ENCODE assay signal across 11 cellular contexts in the genomic region with DNA sequence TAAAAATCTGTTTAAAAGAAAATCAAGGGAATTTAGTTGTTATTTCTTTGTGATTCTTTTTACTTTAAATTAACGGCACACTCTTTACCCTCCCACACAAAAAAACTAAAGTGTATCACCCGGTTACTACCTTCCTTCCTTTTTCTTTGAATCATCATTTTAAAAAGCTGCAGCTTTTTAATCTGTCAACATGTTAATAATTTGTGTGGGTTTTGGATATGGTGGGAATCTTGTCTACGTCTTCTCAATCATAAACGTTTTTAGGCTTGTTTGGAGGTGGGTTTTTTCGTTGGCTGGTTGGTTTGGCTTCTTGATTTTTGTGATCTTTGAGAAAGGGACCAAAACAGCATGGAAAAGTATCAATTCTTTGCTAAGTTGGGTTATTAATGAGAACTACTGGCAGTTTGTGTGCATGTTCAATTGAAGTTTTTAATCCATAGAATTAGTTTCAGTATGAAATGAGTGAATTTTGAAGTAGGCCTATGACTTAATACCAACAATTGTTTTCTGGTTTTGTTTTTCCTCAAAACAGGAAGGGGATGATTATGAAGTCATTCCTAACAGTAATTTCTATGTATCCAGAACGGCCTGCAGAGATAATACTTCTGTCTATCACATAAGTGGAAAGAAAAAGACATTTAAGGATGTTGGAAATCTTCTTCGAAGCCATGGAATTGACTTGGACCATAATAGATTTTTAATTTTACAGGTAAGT. TPM values are rescaled to one million over a fixed set of nuclear protein-coding genes. Genes with fewer than 3 reads are reported as not detected.
DNase-seq lines count a peak whose midpoint lies in the region; ATAC-seq and TF ChIP-seq lines count a peak whose summit lies in the region.
"Had no signal": no experiment of that assay in that cellular context is flagged by ENCODE, and none has a peak within 500 bp of the region (broad histone marks: within the 10 kb centered on the region; RNA-seq: fewer than 3 reads in every experiment).

No MANE protein-coding gene starts in this region.

- CTCF ChIA-PET in PC-9 (lab: Charles Lee), result no interaction called here

- WGBS in esophagus squamous epithelium, 2 donors, result 30 to 40% methylated on average over 7 of the region's 7 CpGs

- peak overlapping the region; percentile 16; the same call in 1 of the 2 replicates for H2AFZ ChIP-seq in PC-9

- peaks cover 11% of the 10 kb centered on the region for H4K20me1 ChIP-seq in PC-9 (ENCODE audit: insufficient read depth)

- H3K9me3 ChIP-seq in PC-9 (ENCODE audit: insufficient read depth, low read depth) (no peaks in the 10 kb centered on the region), esophagus squamous epithelium (no peaks in the 10 kb centered on the region), skeletal muscle satellite cell (replicated peaks; ENCODE audit: low read length) (no peaks in the 10 kb centered on the region)

- H3K4me2 ChIP-seq in PC-9 (peak overlapping the region; percentile 86), skeletal muscle satellite cell (ENCODE audit: low read length) (peak overlapping the region; percentile 79)

- peaks cover 28% of the 10 kb centered on the region for H3K4me1 ChIP-seq in PC-9 (replicated peaks; ENCODE audit: insufficient read depth)
- H3K4me1 ChIP-seq in esophagus squamous epithelium, result peaks cover 0 to 54% (median 3%) of the 10 kb centered on the region in 3 donors
- H3K4me1 ChIP-seq in skeletal muscle satellite cell (ENCODE audit: control insufficient read depth, insufficient read depth, low read length), result peaks cover 22% of the 10 kb centered on the region

- H3F3A ChIP-seq in PC-9 (ENCODE audit: insufficient read depth, low read depth), result peaks cover 19% of the 10 kb centered on the region

- no TSS peak for BruUV-seq in PC-9 (replicated peaks; lab: Mats Ljungman, UMichigan)

- no peaks in the 10 kb centered on the region for H3K9me2 ChIP-seq in PC-9 (ENCODE audit: insufficient read depth)

- TF ChIP-seq CTCF in PC-9 (conservative IDR thresholded peaks at IDR 0.05) (no peak), esophagus squamous epithelium (IDR thresholded peaks at IDR 0.05) (no peak)

- peak overlapping the region; percentile 67 for H3K27ac ChIP-seq in PC-9
- H3K27ac ChIP-seq in esophagus squamous epithelium, result peak overlapping the region; percentile 29 to 98 (median 91)
- H3K27ac ChIP-seq: 22Rv1 had no signal

- H3K4me3 ChIP-seq in PC-9 (no peak overlapping the region; the same call in 1 of the 2 replicates), esophagus squamous epithelium (peak overlapping the region; percentile 66 to 90 (median 76)), skeletal muscle satellite cell (ENCODE audit: low read length) (peak overlapping the region; percentile 95)

- H3K36me3 ChIP-seq in PC-9 (ENCODE audit: low read depth) (peaks cover 24% of the 10 kb centered on the region), esophagus squamous epithelium (peaks cover 0 to 23% (median 0%) of the 10 kb centered on the region in 3 donors), skeletal muscle satellite cell (ENCODE audit: insufficient read depth, low read length) (peaks cover 10% of the 10 kb centered on the region)

- H3K27me3 ChIP-seq in PC-9 (ENCODE audit: insufficient read depth, low read depth) (no peaks in the 10 kb centered on the region), esophagus squamous epithelium (peaks cover 0 to 4% (median 0%) of the 10 kb centered on the region in 4 donors), skeletal muscle satellite cell (ENCODE audit: control insufficient read depth, insufficient read depth, low read length) (no peaks in the 10 kb centered on the region)

- H3K9ac ChIP-seq in skeletal muscle satellite cell (ENCODE audit: low read depth, low read length), result peak overlapping the region; percentile 95

- POLR2A ChIA-PET in PC-9 (lab: Charles Lee; ENCODE audit: unreplicated experiment), result no interaction called here

- no peak for ATAC-seq in HG03457 (IDR thresholded peaks at IDR 0.05; ENCODE audit: unreplicated experiment)

- peak; percentile 58 for DNase-seq in DMS79 treated with DMSO at 0.1 percent for 48 hours (lab: John Stamatoyannopoulos, UW)
- no peak for DNase-seq in DMS79 (lab: John Stamatoyannopoulos, UW)
- no peak for DNase-seq in PC-9
- no peak for DNase-seq in esophagus squamous epithelium (lab: John Stamatoyannopoulos, UW)
- no peak for DNase-seq in stimulated activated CD8-positive, alpha-beta memory T cell treated with anti-CD3 and anti-CD28 coated beads, Interleukin-4, amount 100 ng/mL, for 48 hours
- DNase-seq in SKM-1 treated with dmso at 0.1 percent for 144 hours (lab: John Stamatoyannopoulos, UW; ENCODE audit: unreplicated experiment), result no peak
- DNase-seq: Kasumi-1; stimulated activated CD4-positive, alpha-beta T cell treated with anti-CD3 and anti-CD28 coated beads, Interleukin-2, amount 100 ng/mL, for 24 hours had no signal

- intact Hi-C loops in PC-9 (cut with micrococcal nuclease; ENCODE audit: unreplicated experiment) (loop anchor here (2.0 to 10.0 kb wide), 2 partner anchors 45 to 769 kb away; a partner anchor contains a TSS), esophagus squamous epithelium (cut with DNase I) (no loop called here)

- no peak for TF ChIP-seq POLR2A in esophagus squamous epithelium (IDR thresholded peaks at IDR 0.05)

- peaks cover 94% of the 10 kb centered on the region for H3K79me2 ChIP-seq in PC-9 (ENCODE audit: low read depth)

RNA-seq across cellular contexts. Expression of a gene that starts 4.5 kb away (rescaled TPM):
- total RNA-seq in PC-9 (2021) (138 and 181 TPM in 2 replicates), esophagus squamous epithelium (10 to 100 TPM; 50.4 to 94.8 (median 81.6) TPM)
- 60.1 and 61.3 TPM in 2 replicates for total RNA-seq in skeletal muscle satellite cell (2012; rRNA removed)

RNA-seq across cellular contexts. Expression of a gene that starts 4.9 kb away (rescaled TPM):
- total RNA-seq in PC-9 (2021), result 47.9 and 59.4 TPM in 2 replicates
- 10 to 100 TPM; 10.8 to 20.4 (median 14.9) TPM for total RNA-seq in esophagus squamous epithelium
- total RNA-seq in skeletal muscle satellite cell (2012; rRNA removed), result 27.3 and 48.4 TPM in 2 replicates

RNA-seq across cellular contexts. Expression of a gene that starts 45.6 kb away (rescaled TPM):
- total RNA-seq in PC-9 (2021) (14.4 and 23.3 TPM in 2 replicates), esophagus squamous epithelium (10 to 100 TPM in 1 of 4 donors, 1 to 10 TPM in 3; 4.9 to 14.7 (median 8.9) TPM)
- 14.2 and 15.7 TPM in 2 replicates for total RNA-seq in skeletal muscle satellite cell (2012; rRNA removed)
